In the genomic region with DNA sequence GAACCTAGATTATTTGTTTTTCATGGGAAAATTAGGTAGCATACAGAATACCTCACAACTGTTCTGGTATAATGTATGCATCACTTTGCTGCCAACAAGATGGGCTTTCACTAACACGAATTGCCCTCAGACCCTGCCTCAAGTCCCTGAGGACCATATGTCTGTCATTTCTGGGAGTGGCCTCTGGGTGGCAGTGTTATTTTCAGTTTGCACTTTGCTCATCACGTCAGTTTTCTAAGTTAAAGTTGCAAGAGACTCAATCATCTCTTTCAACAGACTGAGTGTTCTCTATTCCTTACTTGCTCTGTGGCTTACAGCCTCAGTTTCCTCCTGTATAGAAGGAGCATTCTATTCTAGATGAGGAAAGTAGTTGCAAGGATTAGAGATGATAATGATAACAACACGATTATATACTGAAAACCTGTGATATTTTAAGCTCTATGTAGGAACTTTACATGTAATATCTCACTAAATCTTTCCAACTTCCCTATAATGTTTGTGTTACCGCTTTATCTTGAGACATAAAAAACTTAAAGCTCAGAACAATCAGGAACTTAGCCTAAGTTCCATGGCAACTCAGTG, we compare ENCODE assay signal across 8 cellular contexts. TPM values are rescaled to one million over a fixed set of nuclear protein-coding genes. Genes with fewer than 3 reads are reported as not detected.
DNase-seq lines count a peak whose midpoint lies in the region; ATAC-seq, FAIRE-seq and TF ChIP-seq lines count a peak whose summit lies in the region.

No MANE protein-coding gene starts in this region.

- H3K27ac ChIP-seq in RWPE2 (ENCODE audit: poor library complexity, severe bottlenecking) = no peak overlapping the region

- ATAC-seq in GM19468 (IDR thresholded peaks at IDR 0.05; ENCODE audit: extremely low read depth, unreplicated experiment) (peak; percentile 48), RWPE2 (ENCODE audit: low read depth) (peak; percentile 55; the same call in 2 of the 3 replicates), HG03457 (IDR thresholded peaks at IDR 0.05; ENCODE audit: unreplicated experiment) (no peak)

- TF ChIP-seq CTCF in RWPE2 (IDR thresholded peaks at IDR 0.05; ENCODE audit: poor library complexity, severe bottlenecking) = peak; percentile 97

- H3K36me3 ChIP-seq in RWPE2 (ENCODE audit: low read depth) = no peaks in the 10 kb centered on the region

- no peak overlapping the region for H3K4me3 ChIP-seq in RWPE2 (ENCODE audit: severe bottlenecking)

- no peaks in the 10 kb centered on the region for H3K27me3 ChIP-seq in RWPE2 (ENCODE audit: insufficient read depth, poor library complexity, severe bottlenecking)

- peak; percentile 49 for DNase-seq in COR-L47 (lab: John Stamatoyannopoulos, UW)
- DNase-seq in HT1080 (ENCODE audit: low read depth) = peak; percentile 54
- DNase-seq in RWPE2 (ENCODE audit: low spot score) = no peak
- peak; percentile 29 for DNase-seq in activated effector memory CD4-positive, alpha-beta T cell treated with Interleukin-2 at 50 U/mL for 16 hours
- DNase-seq in frontal cortex (ENCODE audit: low spot score in 2 of 2) = peak; percentile 27 to 57
- peak; percentile 84 for DNase-seq in pons (ENCODE audit: low spot score)

- H3K9me3 ChIP-seq in RWPE2 (ENCODE audit: severe bottlenecking) = no peaks in the 10 kb centered on the region

- H3K4me1 ChIP-seq in RWPE2 (ENCODE audit: insufficient read depth, poor library complexity, severe bottlenecking) = peaks cover 9% of the 10 kb centered on the region

- FAIRE-seq in frontal cortex (lab: Jason Lieb, UNC) = no peak

RNA-seq across cellular contexts. Expression of gene TSSK1B, which starts 55.7 kb away (rescaled TPM):
- total RNA-seq in HT1080 (2014; rRNA removed; shearing (Covaris generic)) = not detected in 2 replicates
- polyA plus RNA-seq in HT1080 (2015; cell fraction: cytosol; rRNA removed) = 0.03 TPM in 1 of 2 replicates, not detected in the other
- polyA plus RNA-seq in HT1080 (2015; cell fraction: nucleus; rRNA removed) = 0.06 TPM in 1 of 2 replicates, not detected in the other
- total RNA-seq in frontal cortex = under 0.01 TPM
